ENCODE assay signal across 23 cellular contexts in genomic region chr4:35182451-35182850, GRCh38.
DNase-seq lines count a peak whose midpoint lies in the region; ATAC-seq, FAIRE-seq and TF ChIP-seq lines count a peak whose summit lies in the region.
"Had no signal": no experiment of that assay in that cellular context is flagged by ENCODE, and none has a peak within 500 bp of the region (broad histone marks: within the 10 kb centered on the region; RNA-seq: fewer than 3 reads in every experiment).

No MANE protein-coding gene starts in this region.

- no peak for TF ChIP-seq CTCF in chondrocyte (IDR thresholded peaks at IDR 0.05)
- TF ChIP-seq CTCF in kidney (IDR thresholded peaks at IDR 0.05; ENCODE audit: borderline replicate concordance, extremely low read depth, insufficient read depth) = no peak
- no peak for TF ChIP-seq CTCF in upper lobe of right lung (IDR thresholded peaks at IDR 0.05)
- TF ChIP-seq CTCF in HepG2 (CRISPR knock-in tag; IDR thresholded peaks at IDR 0.05) = no peak

- H3K27ac Mint-ChIP-seq in chondrocyte (ENCODE audit: unreplicated experiment) = no peak overlapping the region
- H3K27ac Mint-ChIP-seq: B cell; CD4-positive, alpha-beta T cell; CD8-positive, alpha-beta memory T cell; HFFc6 had no signal

- no peak overlapping the region for H3K9ac ChIP-seq in kidney (ENCODE audit: low read length in 2 of 2)
- H3K9ac ChIP-seq in HepG2 (ENCODE audit: insufficient read depth, low read depth, low read length) = no peak overlapping the region
- H3K9ac ChIP-seq: BLaER1, GM23248 had no signal

- H3K4me3 Mint-ChIP-seq in chondrocyte (ENCODE audit: unreplicated experiment) = no peak overlapping the region
- H3K4me3 Mint-ChIP-seq: B cell; CD14-positive monocyte; CD4-positive, alpha-beta T cell; CD8-positive, alpha-beta memory T cell; HFFc6 had no signal

- H3K36me3 ChIP-seq in kidney (ENCODE audit: control insufficient read depth in 1 of 2, insufficient read depth in 2 of 2, low read length in 2 of 2) (no peaks in the 10 kb centered on the region), upper lobe of right lung (no peaks in the 10 kb centered on the region), HepG2 (replicated peaks in 1 of 2; ENCODE audit: control insufficient read depth in 1 of 2, insufficient read depth in 2 of 2, low read length in 2 of 2) (no peaks in the 10 kb centered on the region)
- H3K36me3 ChIP-seq: BLaER1, HAP-1 had no signal

- H3K27ac ChIP-seq in kidney (ENCODE audit: low read depth in 2 of 2, low read length in 2 of 2) (no peak overlapping the region), upper lobe of right lung (no peak overlapping the region), HepG2 (ENCODE audit: extremely low read length, insufficient read depth, low read length) (no peak overlapping the region)
- H3K27ac ChIP-seq: BLaER1, GM23248 had no signal

- H3K9me3 Mint-ChIP-seq in chondrocyte (ENCODE audit: low read depth) = peaks cover 11% of the 10 kb centered on the region

- H3K4me2 ChIP-seq in HepG2 (ENCODE audit: low read depth, low read length) = no peak overlapping the region
- H3K4me2 ChIP-seq: BLaER1 had no signal

- CTCF ChIA-PET in HepG2 (lab: Yijun Ruan, JAX; ENCODE audit: low intra/inter-chr PET ratio, low total read pairs) = no interaction called here

- FAIRE-seq in kidney (lab: Jason Lieb, UNC) (no peak), HepG2 (lab: Jason Lieb, UNC) (no peak)
- FAIRE-seq: A204.1, D721Med, GM12878, GM19239, H54 had no signal

- intact Hi-C loops in kidney (cut with DNase I) = no loop called here
- intact Hi-C loops in upper lobe of right lung (cut with DNase I) = no loop called here
- intact Hi-C loops in HepG2 (cut with micrococcal nuclease; ENCODE audit: unreplicated experiment) = no loop called here

- TF ChIP-seq RAD21 in HepG2 (CRISPR knock-in tag; IDR thresholded peaks at IDR 0.05) = no peak

- peak; percentile 24 for ATAC-seq in upper lobe of right lung
- no peak for ATAC-seq in HG02973 (IDR thresholded peaks at IDR 0.05; ENCODE audit: unreplicated experiment)
- ATAC-seq in HepG2 = no peak
- ATAC-seq: GM12878 had no signal

- no peaks in the 10 kb centered on the region for H3K9me3 ChIP-seq in kidney (ENCODE audit: control insufficient read depth in 1 of 2, low read length in 2 of 2)
- no peaks in the 10 kb centered on the region for H3K9me3 ChIP-seq in upper lobe of right lung
- no peaks in the 10 kb centered on the region for H3K9me3 ChIP-seq in HepG2 (ENCODE audit: low read length)
- H3K9me3 ChIP-seq: HAP-1 had no signal

- H3K27me3 Mint-ChIP-seq in chondrocyte (ENCODE audit: low read depth) = no peaks in the 10 kb centered on the region
- H3K27me3 Mint-ChIP-seq: B cell; CD4-positive, alpha-beta T cell had no signal

- H4K20me1 ChIP-seq in HepG2 (ENCODE audit: insufficient read depth, low read length) = no peaks in the 10 kb centered on the region
- H4K20me1 ChIP-seq: BLaER1 had no signal

- in situ Hi-C loops in HepG2 (cut with HindIII; ENCODE audit: extremely low pct_ligation_motif_present, low pct_unique_long_range_greater_than_20kb) = no loop called here

- no peak for TF ChIP-seq POLR2A in HepG2 (IDR thresholded peaks at IDR 0.05; ENCODE audit: insufficient read depth in 1 of 2, low read depth in 2 of 2, low read length in 2 of 2)

- POLR2A ChIA-PET in HepG2 (lab: Yijun Ruan, JAX) = no interaction called here

- H3K4me3 ChIP-seq in kidney (ENCODE audit: low read length in 2 of 2) (no peak overlapping the region), upper lobe of right lung (no peak overlapping the region), HepG2 (replicated peaks in 1 of 3; ENCODE audit: insufficient read depth in 1 of 3, low read depth in 2 of 3, low read length in 3 of 3) (no peak overlapping the region)
- H3K4me3 ChIP-seq: BLaER1, GM12878, GM23248, HAP-1 had no signal

- no peak overlapping the region for H2AFZ ChIP-seq in HepG2 (ENCODE audit: low read length)
- H2AFZ ChIP-seq: GM23248 had no signal

- BruUV-seq in HepG2 (replicated peaks; lab: Mats Ljungman, UMichigan) = no TSS peak

- no peaks in the 10 kb centered on the region for H3K27me3 ChIP-seq in upper lobe of right lung
- no peaks in the 10 kb centered on the region for H3K27me3 ChIP-seq in HepG2 (ENCODE audit: control insufficient read depth in 1 of 2, insufficient read depth in 2 of 2, low read length in 2 of 2)
- H3K27me3 ChIP-seq: BLaER1 had no signal

- DNase-seq in chondrocyte (ENCODE audit: low spot score) (peak; percentile 53), kidney (peak; percentile 40), upper lobe of right lung (no peak), HepG2 (ENCODE audit: low spot score) (no peak), HPDE6-E6E7 (ENCODE audit: extremely low spot score) (no peak)
- DNase-seq: CD4-positive, alpha-beta T cell; CD8-positive, alpha-beta memory T cell; DMS 273 treated with DMSO at 0.1 percent for 48 hours; DMS79; EL; GDM1; GM23248; HFFc6 had no signal

- no peaks in the 10 kb centered on the region for H3K4me1 Mint-ChIP-seq in chondrocyte (ENCODE audit: low read depth)
- H3K4me1 Mint-ChIP-seq: B cell; CD14-positive monocyte; CD8-positive, alpha-beta memory T cell had no signal

- TF ChIP-seq EP300 in HepG2 (IDR thresholded peaks at IDR 0.05; ENCODE audit: low read depth in 2 of 2, low read length in 2 of 2) (no peak), HepG2 (CRISPR knock-in tag; IDR thresholded peaks at IDR 0.05; ENCODE audit: borderline replicate concordance) (no peak)

- H3K79me2 ChIP-seq in HepG2 (ENCODE audit: insufficient read depth, low read length) = no peaks in the 10 kb centered on the region

- no peaks in the 10 kb centered on the region for H3K36me3 Mint-ChIP-seq in chondrocyte (ENCODE audit: low read depth)
- H3K36me3 Mint-ChIP-seq: CD14-positive monocyte; CD8-positive, alpha-beta memory T cell had no signal

- H3K4me1 ChIP-seq in kidney (ENCODE audit: control insufficient read depth in 1 of 2, insufficient read depth in 1 of 2, low read depth in 1 of 2, low read length in 2 of 2) (no peaks in the 10 kb centered on the region), upper lobe of right lung (no peaks in the 10 kb centered on the region), HepG2 (ENCODE audit: insufficient read depth, low read length) (no peaks in the 10 kb centered on the region)
- H3K4me1 ChIP-seq: BLaER1 had no signal

TF ChIP-seq in HepG2, 621 proteins besides CTCF, POLR2A, EP300 and RAD21:
- TF ChIP-seq ZNF567 (CRISPR knock-in tag; IDR thresholded peaks at IDR 0.05; ENCODE audit: borderline replicate concordance) = no peak
- TF ChIP-seq STAT6 (CRISPR knock-in tag; IDR thresholded peaks at IDR 0.05; ENCODE audit: borderline replicate concordance) = no peak
- no peak for TF ChIP-seq RXRB (CRISPR knock-in tag; IDR thresholded peaks at IDR 0.05; ENCODE audit: borderline replicate concordance)
- no peak for TF ChIP-seq ATF2 (CRISPR knock-in tag; IDR thresholded peaks at IDR 0.05)
- no peak for TF ChIP-seq MIER3 (CRISPR knock-in tag; IDR thresholded peaks at IDR 0.05; ENCODE audit: borderline replicate concordance)
- TF ChIP-seq SCMH1 (CRISPR knock-in tag; IDR thresholded peaks at IDR 0.05; ENCODE audit: borderline replicate concordance) = no peak
- no peak for TF ChIP-seq HNRNPLL (IDR thresholded peaks at IDR 0.05; ENCODE audit: low read depth, low read length, poor library complexity, severe bottlenecking)

Comparison
In these comparisons a context has a peak if more than half of its experiments do, and no peak if none do; other contexts are left out.
1. DNase-seq: peak in chondrocyte (single experiment) and kidney (single experiment); none in upper lobe of right lung (single experiment), HepG2 (single experiment) and HPDE6-E6E7 (single experiment).